In the genomic region with DNA sequence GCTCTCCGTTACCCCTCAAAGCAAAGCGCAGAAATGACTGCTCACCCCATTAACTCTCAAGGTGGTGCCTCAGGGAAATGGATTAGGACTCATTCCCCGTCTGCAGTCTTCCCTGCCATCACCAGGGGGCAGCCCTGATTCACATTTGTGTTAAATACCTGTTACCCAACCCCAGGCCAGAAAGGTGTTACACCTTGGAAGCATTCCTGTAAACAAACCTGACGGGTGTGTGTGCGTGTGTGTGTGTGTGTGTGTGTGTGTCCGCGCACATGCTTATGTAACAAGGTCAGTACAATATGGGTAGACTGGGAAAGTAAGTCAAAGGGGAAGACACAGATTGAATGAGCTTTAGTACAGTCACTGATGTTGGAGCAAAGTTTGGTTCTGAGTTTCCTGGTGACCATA, we compare ENCODE assay signal across 8 cellular contexts. TPM values are rescaled to one million over a fixed set of nuclear protein-coding genes. Genes with fewer than 3 reads are reported as not detected.
A peak's percentile ranks its signal among the peaks of the same experiment; 100 is the strongest.
DNase-seq lines count a peak whose midpoint lies in the region; ATAC-seq, FAIRE-seq and TF ChIP-seq lines count a peak whose summit lies in the region.

No MANE protein-coding gene starts in this region.

- POLR2A ChIA-PET in A673 (lab: Charles Lee; ENCODE audit: low non-redundant PET): no interaction called here
- POLR2A ChIA-PET in activated CD4-positive, alpha-beta T cell treated with anti-CD3 and anti-CD28 coated beads, Interleukin-2, amount 10 ng/mL, durations not matched to agents 7 days and 5 days (lab: Charles Lee): no interaction called here

- no peaks in the 10 kb centered on the region for H3K9me3 Mint-ChIP-seq in activated CD4-positive, alpha-beta T cell treated with anti-CD3 and anti-CD28 coated beads, Interleukin-2, amount 10 ng/mL, durations not matched to agents 7 days and 5 days

- TF ChIP-seq CTCF in A673 (conservative IDR thresholded peaks at IDR 0.05; ENCODE audit: low read depth, low read length) (peak; percentile 91), right lobe of liver (IDR thresholded peaks at IDR 0.05) (peak; percentile 82 to 98 (median 85))

- peaks cover 7% of the 10 kb centered on the region for H3K27me3 ChIP-seq in A673 (replicated peaks; ENCODE audit: insufficient read depth, low read depth, low read length, poor library complexity)
- no peaks in the 10 kb centered on the region for H3K27me3 ChIP-seq in right lobe of liver

- 0% methylated on average over 6 of the region's 7 CpGs for WGBS in right lobe of liver (ENCODE audit: insufficient coverage, low coverage, low lambda C conversion rate, missing lambda C conversion rate)

- H3K36me3 Mint-ChIP-seq in activated CD4-positive, alpha-beta T cell treated with anti-CD3 and anti-CD28 coated beads, Interleukin-2, amount 10 ng/mL, durations not matched to agents 7 days and 5 days (ENCODE audit: low read depth): no peaks in the 10 kb centered on the region

- H3K27ac Mint-ChIP-seq in activated CD4-positive, alpha-beta T cell treated with anti-CD3 and anti-CD28 coated beads, Interleukin-2, amount 10 ng/mL, durations not matched to agents 7 days and 5 days: no peak overlapping the region

- H3K4me3 ChIP-seq in A673 (ENCODE audit: low read depth, low read length, poor library complexity, severe bottlenecking): no peak overlapping the region
- H3K4me3 ChIP-seq in right lobe of liver: no peak overlapping the region

- H3K4me1 Mint-ChIP-seq in activated CD4-positive, alpha-beta T cell treated with anti-CD3 and anti-CD28 coated beads, Interleukin-2, amount 10 ng/mL, durations not matched to agents 7 days and 5 days: peaks cover 7% of the 10 kb centered on the region

- CTCF ChIA-PET in A673 (lab: Charles Lee): interaction anchor here (0.6 kb wide), 3 partner anchors 11 to 285 kb away, joined by 3 to 5 read pairs (median 3); no protein-coding TSS in a partner anchor
- CTCF ChIA-PET in activated CD4-positive, alpha-beta T cell treated with anti-CD3 and anti-CD28 coated beads, Interleukin-2, amount 10 ng/mL, durations not matched to agents 7 days and 5 days (lab: Charles Lee): no interaction called here

- peak; percentile 95 to 98 (median 97) for ATAC-seq in right lobe of liver
- no peak for ATAC-seq in HG02678 (IDR thresholded peaks at IDR 0.05; ENCODE audit: unreplicated experiment)

- peaks cover 9% of the 10 kb centered on the region for H3K27me3 Mint-ChIP-seq in activated CD4-positive, alpha-beta T cell treated with anti-CD3 and anti-CD28 coated beads, Interleukin-2, amount 10 ng/mL, durations not matched to agents 7 days and 5 days

- FAIRE-seq in GM19239 (lab: Jason Lieb, UNC): peak; percentile 86

- no peak overlapping the region for H3K4me3 Mint-ChIP-seq in activated CD4-positive, alpha-beta T cell treated with anti-CD3 and anti-CD28 coated beads, Interleukin-2, amount 10 ng/mL, durations not matched to agents 7 days and 5 days

- intact Hi-C loops in A673 (cut with micrococcal nuclease; ENCODE audit: unreplicated experiment) (loop anchor here (10.0 kb wide), 1 partner anchor 572 kb away; no protein-coding TSS in a partner anchor), right lobe of liver (cut with DNase I) (loop anchor here in 1 of 2 donors (10.0 kb wide), 1 partner anchor 608 kb away; no protein-coding TSS in a partner anchor)

- H3K27ac ChIP-seq in A673 (ENCODE audit: low read depth, low read length, poor library complexity, severe bottlenecking) (no peak overlapping the region), right lobe of liver (no peak overlapping the region)

- TF ChIP-seq POLR2A in right lobe of liver (IDR thresholded peaks at IDR 0.05): no peak

- BruUV-seq in A673 (replicated peaks; lab: Mats Ljungman, UMichigan): no TSS peak

- H3K4me1 ChIP-seq in A673 (ENCODE audit: insufficient read depth, low read length, poor library complexity, severe bottlenecking) (no peaks in the 10 kb centered on the region), right lobe of liver (peaks cover 0 to 4% (median 0%) of the 10 kb centered on the region in 4 donors)

- DNase-seq in A673 (ENCODE audit: low spot score) (peak; percentile 62), GM19239 (ENCODE audit: insufficient read length, low spot score) (peak; percentile 65), NCI-H2227 treated with DMSO at 0.1 percent for 48 hours (lab: John Stamatoyannopoulos, UW) (peak; percentile 37), dedifferentiated amniotic fluid mesenchymal stem cell (ENCODE audit: extremely low spot score) (peak; percentile 24), right lobe of liver (peak; percentile 77 to 92 (median 86))
- peak; percentile 78 for DNase-seq in activated CD4-positive, alpha-beta T cell treated with anti-CD3 and anti-CD28 coated beads, Interleukin-2, amount 10 ng/mL, durations not matched to agents 7 days and 5 days
- peak; percentile 27 for DNase-seq in stimulated activated CD8-positive, alpha-beta memory T cell treated with anti-CD3 and anti-CD28 coated beads, Interleukin-12 subunit alpha, Interleukin-12 subunit beta, amount 100 ng/mL, for 4 hours (ENCODE audit: low read depth)

- H3K36me3 ChIP-seq in A673 (ENCODE audit: insufficient read depth, low read length, poor library complexity, severe bottlenecking): no peaks in the 10 kb centered on the region
- H3K36me3 ChIP-seq in right lobe of liver: no peaks in the 10 kb centered on the region

- no peaks in the 10 kb centered on the region for H3K9me3 ChIP-seq in A673 (ENCODE audit: low read depth, low read length, poor library complexity, severe bottlenecking)
- no peaks in the 10 kb centered on the region for H3K9me3 ChIP-seq in right lobe of liver

RNA-seq across cellular contexts. Expression of a gene that starts 6.3 kb away (rescaled TPM):
- total RNA-seq in A673 (2021) (not detected in 2 replicates), right lobe of liver (1 to 10 TPM in 4 of 6 experiments, not detected in 2; 1.8 to 3.3 (median 2.7) TPM)
- total RNA-seq in activated CD4-positive, alpha-beta T cell treated with anti-CD3 and anti-CD28 coated beads, Interleukin-2, amount 10 ng/mL, durations not matched to agents 7 days and 5 days: not detected

RNA-seq across cellular contexts. Expression of a gene that starts 17.6 kb away (rescaled TPM):
- total RNA-seq in A673 (2021) (not detected in 2 replicates), right lobe of liver (not detected)
- total RNA-seq in activated CD4-positive, alpha-beta T cell treated with anti-CD3 and anti-CD28 coated beads, Interleukin-2, amount 10 ng/mL, durations not matched to agents 7 days and 5 days: not detected

Comparison
In these comparisons a context has a peak if more than half of its experiments do, and no peak if none do; other contexts are left out.
1. DNase-seq: peak in every context shown above with its lines; median percentile 86 in right lobe of liver; 78 in activated CD4-positive, alpha-beta T cell treated with anti-CD3 and anti-CD28 coated beads, Interleukin-2, amount 10 ng/mL, durations not matched to agents 7 days and 5 days; 65 in GM19239; 62 in A673; 37 in NCI-H2227 treated with DMSO at 0.1 percent for 48 hours; 27 in stimulated activated CD8-positive, alpha-beta memory T cell treated with anti-CD3 and anti-CD28 coated beads, Interleukin-12 subunit alpha, Interleukin-12 subunit beta, amount 100 ng/mL, for 4 hours; 24 in dedifferentiated amniotic fluid mesenchymal stem cell.